In genomic region chr1:165235777-165236285, GRCh38 we compare ENCODE assay signal across 9 cellular contexts.
A peak's percentile ranks its signal among the peaks of the same experiment; 100 is the strongest.
DNase-seq lines count a peak whose midpoint lies in the region; ATAC-seq and TF ChIP-seq lines count a peak whose summit lies in the region.
"Had no signal": no experiment of that assay in that cellular context is flagged by ENCODE, and none has a peak within 500 bp of the region (broad histone marks: within the 10 kb centered on the region; RNA-seq: fewer than 3 reads in every experiment).

No MANE protein-coding gene starts in this region.

- WGBS in ectodermal cell, 2 experiments: 0 to 1% methylated on average over 33 of the region's 33 CpGs

- H3K4me3 ChIP-seq in ectodermal cell (ENCODE audit: insufficient read depth, low read depth, low read length): peak overlapping the region; percentile 44

- DNase-seq in D341Med (ENCODE audit: low spot score) (peak; percentile 83), NCI-H2029 (lab: John Stamatoyannopoulos, UW) (peak; percentile 19), neural crest cell (ENCODE audit: low read depth, low spot score) (peak; percentile 20), UCSD-AML1 (lab: John Stamatoyannopoulos, UW; ENCODE audit: unreplicated experiment) (no peak)
- DNase-seq in stimulated activated CD4-positive, alpha-beta T cell treated with anti-CD3 and anti-CD28 coated beads, Interleukin-2, amount 100 ng/mL, for 48 hours: no peak
- DNase-seq: activated CD8-positive, alpha-beta memory T cell treated with anti-CD3 and anti-CD28 coated beads, Interleukin-2, amount 50 U/mL, for 4 hours had no signal

- H3K9me3 ChIP-seq in ectodermal cell (ENCODE audit: control insufficient read depth, low read length): no peaks in the 10 kb centered on the region

- H3K36me3 Mint-ChIP-seq in neural crest cell (ENCODE audit: low read depth): no peaks in the 10 kb centered on the region

- H3K27ac ChIP-seq in ectodermal cell (ENCODE audit: insufficient read depth, low read depth, low read length, poor library complexity, severe bottlenecking): peak overlapping the region; percentile 98

- peaks cover 53% of the 10 kb centered on the region for H3K27me3 ChIP-seq in ectodermal cell (ENCODE audit: control insufficient read depth, insufficient read depth, low read length, poor library complexity, severe bottlenecking)

- no peak overlapping the region for H3K27ac Mint-ChIP-seq in neural crest cell (ENCODE audit: unreplicated experiment)

- no peak for TF ChIP-seq CTCF in neural crest cell (conservative IDR thresholded peaks at IDR 0.05)

- H3K4me3 Mint-ChIP-seq in neural crest cell: peak overlapping the region; percentile 81

- no peaks in the 10 kb centered on the region for H3K9me3 Mint-ChIP-seq in neural crest cell

- H3K36me3 ChIP-seq in ectodermal cell (ENCODE audit: control insufficient read depth, insufficient read depth, low read length): peaks cover 2% of the 10 kb centered on the region

- H3K27me3 Mint-ChIP-seq in neural crest cell (ENCODE audit: low read depth): peaks cover 90% of the 10 kb centered on the region

- peaks cover 13% of the 10 kb centered on the region for H3K4me1 Mint-ChIP-seq in neural crest cell

- ATAC-seq in HG02623 (IDR thresholded peaks at IDR 0.05; ENCODE audit: unreplicated experiment) (no peak), GM18498 (IDR thresholded peaks at IDR 0.05; ENCODE audit: unreplicated experiment) (no peak)

- peaks cover 26% of the 10 kb centered on the region for H3K4me1 ChIP-seq in ectodermal cell (ENCODE audit: control insufficient read depth, insufficient read depth, low read length)

Comparison
In these comparisons a context has a peak if more than half of its experiments do, and no peak if none do; other contexts are left out.
1. DNase-seq: peak in D341Med (single experiment), NCI-H2029 (single experiment) and neural crest cell (single experiment); none in stimulated activated CD4-positive, alpha-beta T cell treated with anti-CD3 and anti-CD28 coated beads, Interleukin-2, amount 100 ng/mL, for 48 hours (0 of 2) and UCSD-AML1 (single experiment).